ENCODE assay signal across 22 cellular contexts in genomic region chr2:16324971-16325612, GRCh38.
"Had no signal": no experiment of that assay in that cellular context is flagged by ENCODE, and none has a peak within 500 bp of the region (broad histone marks: within the 10 kb centered on the region; RNA-seq: fewer than 3 reads in every experiment).

No MANE protein-coding gene starts in this region.

- H3K27me3 ChIP-seq: brain microvascular endothelial cell, foreskin keratinocyte had no signal

- H3K36me3 ChIP-seq: brain microvascular endothelial cell, thoracic aorta had no signal

- H3K4me3 ChIP-seq: thoracic aorta had no signal

- FAIRE-seq: kidney, small intestine had no signal

- ATAC-seq: activated CD8-positive, alpha-beta T cell treated with anti-CD3 and anti-CD28 coated beads, Interleukin-2, amount 10 ng/mL, durations not matched to agents 7 days and 5 days; activated naive CD8-positive, alpha-beta T cell treated with anti-CD3 and anti-CD28 coated beads, Interleukin-2, amount 50 U/mL, for 24 hours; foreskin keratinocyte; left lobe of liver; natural killer cell; sciatic nerve; T-cell had no signal

- DNase-seq: activated CD4-positive, alpha-beta T cell treated with anti-CD3 and anti-CD28 coated beads, Interleukin-2, amount 10 ng/mL, durations not matched to agents 7 days and 5 days; activated CD4-positive, CD25-positive, alpha-beta regulatory T cell treated with anti-CD3 and anti-CD28 coated beads, Interleukin-2, amount 50 U/mL, for 72 hours; activated CD8-positive, alpha-beta T cell treated with anti-CD3 and anti-CD28 coated beads, Interleukin-2, amount 10 ng/mL, durations not matched to agents 7 days and 5 days; activated gamma-delta T cell; activated naive CD4-positive, alpha-beta T cell treated with anti-CD3 and anti-CD28 coated beads, Interleukin-2, amount 50 U/mL, for 16 hours; activated naive CD8-positive, alpha-beta T cell treated with anti-CD3 and anti-CD28 coated beads, Interleukin-2, amount 50 U/mL, for 24 hours; brain microvascular endothelial cell; central memory CD4-positive, alpha-beta T cell; dermis blood vessel endothelial cell; effector CD8-positive, alpha-beta T cell; foreskin keratinocyte; kidney; midbrain; natural killer cell; occipital lobe; small intestine; stimulated activated naive CD4-positive, alpha-beta T cell; T-cell had no signal

- H3K27ac ChIP-seq: brain microvascular endothelial cell, foreskin keratinocyte, thoracic aorta, VCaP had no signal

- H3K9me3 ChIP-seq: thoracic aorta had no signal

- H3K4me1 ChIP-seq: foreskin keratinocyte had no signal
